In the genomic region with DNA sequence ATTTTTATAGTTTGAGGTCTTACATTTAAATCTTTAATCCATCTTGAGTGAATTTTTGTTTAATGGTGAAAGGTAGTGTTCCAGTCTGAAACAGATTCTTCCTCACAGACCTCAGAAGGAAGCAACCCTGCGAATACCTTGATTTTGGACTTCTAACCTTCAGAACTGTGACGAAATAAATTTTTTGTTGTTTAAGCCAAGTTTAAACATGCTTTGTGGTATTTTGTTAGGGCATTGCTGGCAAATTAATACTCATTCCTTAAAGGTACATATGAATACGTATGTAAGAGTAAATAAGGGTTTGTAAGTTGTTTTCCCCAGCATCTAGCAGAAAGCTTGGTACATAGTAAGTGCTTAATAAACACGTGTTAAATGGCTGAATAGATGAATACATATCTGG, we compare ENCODE assay signal across 35 cellular contexts.
"Had no signal": no experiment of that assay in that cellular context is flagged by ENCODE, and none has a peak within 500 bp of the region (broad histone marks: within the 10 kb centered on the region; RNA-seq: fewer than 3 reads in every experiment).

No MANE protein-coding gene starts in this region.

- H3K4me1 ChIP-seq: adrenal gland, breast epithelium, esophagus squamous epithelium had no signal

- H3K27me3 Mint-ChIP-seq: activated CD4-positive, alpha-beta memory T cell treated with anti-CD3 and anti-CD28 coated beads for 36 hours; activated CD4-positive, alpha-beta T cell treated with anti-CD3 and anti-CD28 coated beads, Interleukin-2, amount 10 ng/mL, durations not matched to agents 24 days and 14 days; activated CD8-positive, alpha-beta memory T cell treated with anti-CD3 and anti-CD28 coated beads, Interleukin-2, amount 10 ng/mL, durations not matched to agents 7 days and 5 days; brain; central memory CD8-positive, alpha-beta T cell; effector memory CD8-positive, alpha-beta T cell; T-helper 17 cell had no signal

- H3K27ac ChIP-seq: adrenal gland, breast epithelium, coronary artery, dorsolateral prefrontal cortex, epithelial cell of prostate, esophagus squamous epithelium had no signal

- H3K36me3 ChIP-seq: adrenal gland, breast epithelium, esophagus squamous epithelium had no signal

- H3K4me1 Mint-ChIP-seq: activated CD4-positive, alpha-beta T cell treated with anti-CD3 and anti-CD28 coated beads for 36 hours; activated CD4-positive, alpha-beta T cell treated with anti-CD3 and anti-CD28 coated beads, Interleukin-2, amount 10 ng/mL, durations not matched to agents 24 days and 14 days; activated CD8-positive, alpha-beta memory T cell treated with anti-CD3 and anti-CD28 coated beads, Interleukin-2, amount 10 ng/mL, durations not matched to agents 7 days and 5 days; activated naive CD4-positive, alpha-beta T cell treated with anti-CD3 and anti-CD28 coated beads, Interleukin-2, amount 50 U/mL, for 24 hours; activated naive CD8-positive, alpha-beta T cell treated with anti-CD3 and anti-CD28 coated beads for 36 hours; activated naive CD8-positive, alpha-beta T cell treated with anti-CD3 and anti-CD28 coated beads, Interleukin-2, amount 50 U/mL, for 24 hours; central memory CD8-positive, alpha-beta T cell; T-helper 17 cell had no signal

- H3K4me3 ChIP-seq: adrenal gland, breast epithelium, coronary artery, dorsolateral prefrontal cortex, esophagus squamous epithelium had no signal

- FAIRE-seq: frontal cortex had no signal

- H3K9me3 Mint-ChIP-seq: activated CD4-positive, alpha-beta memory T cell treated with anti-CD3 and anti-CD28 coated beads for 36 hours; activated CD4-positive, alpha-beta T cell treated with anti-CD3 and anti-CD28 coated beads, Interleukin-2, amount 10 ng/mL, durations not matched to agents 24 days and 14 days; activated naive CD4-positive, alpha-beta T cell treated with anti-CD3 and anti-CD28 coated beads, Interleukin-2, amount 50 U/mL, for 24 hours; activated naive CD8-positive, alpha-beta T cell treated with anti-CD3 and anti-CD28 coated beads, Interleukin-2, amount 50 U/mL, for 24 hours; activated T-helper 1 cell treated with anti-CD3 and anti-CD28 coated beads, Interleukin-12 subunit alpha, Interleukin-12 subunit beta, Interleukin-2, Interleukin-4 antibody, amounts not matched to agents 30 ng/mL and 10 ng/mL and 1 ng/mL, durations not matched to agents 14 hours and 24 hours and 36 hours; activated T-helper 2 cell treated with anti-CD3 and anti-CD28 coated beads, Interferon-gamma antibody, Interleukin-2, Interleukin-4, amounts not matched to agents 10 μg/mL and 5 μg/mL and 100 μg/mL, durations not matched to agents 14 hours and 24 hours and 36 hours; dendritic cell treated with granulocyte-macrophage colony-stimulating factor and Interleukin-4, amounts not matched to agents 40 ng/mL and 50 ng/mL, for 4 days; T-helper 2 cell treated with Interferon-gamma antibody and Interleukin-4, amounts not matched to agents 5 μg/mL and 100 μg/mL, for 36 hours had no signal

- H3K27me3 ChIP-seq: breast epithelium, dorsolateral prefrontal cortex had no signal

- H3K27ac Mint-ChIP-seq: activated CD4-positive, alpha-beta memory T cell treated with anti-CD3 and anti-CD28 coated beads for 36 hours; activated CD4-positive, alpha-beta T cell treated with anti-CD3 and anti-CD28 coated beads for 36 hours; activated CD4-positive, alpha-beta T cell treated with anti-CD3 and anti-CD28 coated beads, Interleukin-2, amount 10 ng/mL, durations not matched to agents 24 days and 14 days; activated CD8-positive, alpha-beta memory T cell treated with anti-CD3 and anti-CD28 coated beads, Interleukin-2, amount 10 ng/mL, durations not matched to agents 7 days and 5 days; activated CD8-positive, alpha-beta T cell treated with anti-CD3 and anti-CD28 coated beads, Interleukin-2, amount 10 ng/mL, durations not matched to agents 7 days and 5 days; activated naive CD4-positive, alpha-beta T cell treated with anti-CD3 and anti-CD28 coated beads for 36 hours; activated naive CD4-positive, alpha-beta T cell treated with anti-CD3 and anti-CD28 coated beads, Interleukin-2, amount 50 U/mL, for 24 hours; activated naive CD8-positive, alpha-beta T cell treated with anti-CD3 and anti-CD28 coated beads for 36 hours; activated naive CD8-positive, alpha-beta T cell treated with anti-CD3 and anti-CD28 coated beads, Interleukin-2, amount 50 U/mL, for 24 hours; activated T-helper 1 cell treated with anti-CD3 and anti-CD28 coated beads, Interleukin-12 subunit alpha, Interleukin-12 subunit beta, Interleukin-2, Interleukin-4 antibody, amounts not matched to agents 30 ng/mL and 10 ng/mL and 1 ng/mL, durations not matched to agents 14 hours and 24 hours and 36 hours; activated T-helper 2 cell treated with anti-CD3 and anti-CD28 coated beads, Interferon-gamma antibody, Interleukin-2, Interleukin-4, amounts not matched to agents 10 μg/mL and 5 μg/mL and 100 μg/mL, durations not matched to agents 14 hours and 24 hours and 36 hours; brain; dendritic cell treated with granulocyte-macrophage colony-stimulating factor and Interleukin-4, amounts not matched to agents 40 ng/mL and 50 ng/mL, for 4 days; effector memory CD8-positive, alpha-beta T cell; T-helper 17 cell; T-helper 2 cell treated with Interferon-gamma antibody and Interleukin-4, amounts not matched to agents 5 μg/mL and 100 μg/mL, for 36 hours had no signal

- H3K9me3 ChIP-seq: adrenal gland, breast epithelium, esophagus squamous epithelium had no signal

- H3K4me3 Mint-ChIP-seq: activated CD4-positive, alpha-beta memory T cell treated with anti-CD3 and anti-CD28 coated beads for 36 hours; activated CD4-positive, alpha-beta T cell treated with anti-CD3 and anti-CD28 coated beads for 36 hours; activated CD4-positive, alpha-beta T cell treated with anti-CD3 and anti-CD28 coated beads, Interleukin-2, amount 10 ng/mL, durations not matched to agents 24 days and 14 days; activated CD8-positive, alpha-beta memory T cell treated with anti-CD3 and anti-CD28 coated beads, Interleukin-2, amount 10 ng/mL, durations not matched to agents 7 days and 5 days; activated CD8-positive, alpha-beta T cell treated with anti-CD3 and anti-CD28 coated beads, Interleukin-2, amount 10 ng/mL, durations not matched to agents 7 days and 5 days; activated naive CD4-positive, alpha-beta T cell treated with anti-CD3 and anti-CD28 coated beads for 36 hours; activated naive CD4-positive, alpha-beta T cell treated with anti-CD3 and anti-CD28 coated beads, Interleukin-2, amount 50 U/mL, for 24 hours; activated naive CD8-positive, alpha-beta T cell treated with anti-CD3 and anti-CD28 coated beads for 36 hours; activated naive CD8-positive, alpha-beta T cell treated with anti-CD3 and anti-CD28 coated beads, Interleukin-2, amount 50 U/mL, for 24 hours; activated T-helper 1 cell treated with anti-CD3 and anti-CD28 coated beads, Interleukin-12 subunit alpha, Interleukin-12 subunit beta, Interleukin-2, Interleukin-4 antibody, amounts not matched to agents 30 ng/mL and 10 ng/mL and 1 ng/mL, durations not matched to agents 14 hours and 24 hours and 36 hours; brain; central memory CD8-positive, alpha-beta T cell; dendritic cell treated with granulocyte-macrophage colony-stimulating factor and Interleukin-4, amounts not matched to agents 40 ng/mL and 50 ng/mL, for 4 days; effector memory CD8-positive, alpha-beta T cell; T-helper 17 cell; T-helper 2 cell treated with Interferon-gamma antibody and Interleukin-4, amounts not matched to agents 5 μg/mL and 100 μg/mL, for 36 hours had no signal

- ATAC-seq: activated CD4-positive, alpha-beta T cell treated with anti-CD3 and anti-CD28 coated beads for 36 hours; activated CD8-positive, alpha-beta memory T cell treated with anti-CD3 and anti-CD28 coated beads, Interleukin-2, amount 10 ng/mL, durations not matched to agents 7 days and 5 days; activated CD8-positive, alpha-beta T cell treated with anti-CD3 and anti-CD28 coated beads, Interleukin-2, amount 10 ng/mL, durations not matched to agents 7 days and 5 days; activated naive CD8-positive, alpha-beta T cell treated with anti-CD3 and anti-CD28 coated beads, Interleukin-2, amount 50 U/mL, for 24 hours; effector memory CD8-positive, alpha-beta T cell; T-helper 17 cell had no signal

- DNase-seq: activated CD4-positive, alpha-beta memory T cell treated with anti-CD3 and anti-CD28 coated beads for 36 hours; activated CD4-positive, alpha-beta T cell treated with anti-CD3 and anti-CD28 coated beads for 36 hours; activated CD4-positive, alpha-beta T cell treated with anti-CD3 and anti-CD28 coated beads, Interleukin-2, amount 10 ng/mL, durations not matched to agents 24 days and 14 days; activated CD4-positive, CD25-positive, alpha-beta regulatory T cell; activated CD4-positive, CD25-positive, alpha-beta regulatory T cell treated with anti-CD3 and anti-CD28 coated beads, Interleukin-2, amount 50 U/mL, for 72 hours; activated CD8-positive, alpha-beta memory T cell treated with anti-CD3 and anti-CD28 coated beads, Interleukin-2, amount 10 ng/mL, durations not matched to agents 7 days and 5 days; activated CD8-positive, alpha-beta memory T cell treated with anti-CD3 and anti-CD28 coated beads, Interleukin-2, amount 50 U/mL, for 4 hours; activated CD8-positive, alpha-beta T cell treated with anti-CD3 and anti-CD28 coated beads, Interleukin-2, amount 10 ng/mL, durations not matched to agents 7 days and 5 days; activated effector memory CD4-positive, alpha-beta T cell treated with anti-CD3 and anti-CD28 coated beads, Interleukin-2, amount 50 U/mL, for 16 hours; activated naive CD4-positive, alpha-beta T cell treated with anti-CD3 and anti-CD28 coated beads for 36 hours; activated naive CD8-positive, alpha-beta T cell treated with anti-CD3 and anti-CD28 coated beads for 36 hours; activated naive CD8-positive, alpha-beta T cell treated with anti-CD3 and anti-CD28 coated beads, Interleukin-2, amount 50 U/mL, for 24 hours; activated T-cell treated with anti-CD3 and anti-CD28 coated beads, Interleukin-2, amount 50 U/mL, for 1 hour; activated T-cell treated with anti-CD3 and anti-CD28 coated beads, Interleukin-2, amount 50 U/mL, for 48 hours; adrenal gland; amygdala; aorta; dorsolateral prefrontal cortex; effector memory CD8-positive, alpha-beta T cell; esophagus squamous epithelium; head of caudate nucleus; T-helper 1 cell; T-helper 17 cell; T1000 had no signal

- H3K36me3 Mint-ChIP-seq: activated CD4-positive, alpha-beta memory T cell treated with anti-CD3 and anti-CD28 coated beads for 36 hours; activated CD8-positive, alpha-beta memory T cell treated with anti-CD3 and anti-CD28 coated beads, Interleukin-2, amount 10 ng/mL, durations not matched to agents 7 days and 5 days; activated naive CD4-positive, alpha-beta T cell treated with anti-CD3 and anti-CD28 coated beads, Interleukin-2, amount 50 U/mL, for 24 hours; activated naive CD8-positive, alpha-beta T cell treated with anti-CD3 and anti-CD28 coated beads for 36 hours; brain had no signal
